2 cellular contexts compared by ENCODE assay signal in the genomic region with DNA sequence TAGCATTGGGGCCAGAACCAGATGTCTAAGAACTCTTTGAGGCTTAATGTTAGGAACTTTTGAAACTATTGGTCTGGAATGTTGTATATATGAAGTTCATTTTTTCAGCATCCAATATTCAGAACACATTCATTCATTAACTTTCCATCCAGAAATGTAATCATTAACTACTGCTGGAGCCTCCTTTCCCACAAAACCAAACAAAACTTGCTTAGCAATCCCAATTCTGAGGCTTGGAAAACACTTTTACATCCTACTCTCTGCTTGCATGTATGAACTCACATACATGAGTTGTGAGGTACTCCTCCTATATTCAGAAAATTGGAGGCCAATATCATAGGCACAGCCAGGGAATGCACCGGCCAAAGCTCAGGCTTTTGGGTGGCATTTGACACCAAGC.
TF ChIP-seq lines count a peak whose summit lies in the region.

No MANE protein-coding gene starts in this region.

TF ChIP-seq in SK-N-SH, 30 proteins besides CTCF, POLR2A, EP300 and RAD21 (continued from another document):
- TF ChIP-seq PBX3 (IDR thresholded peaks at IDR 0.05), result no peak

TF ChIP-seq in SK-N-SH treated with all-trans-retinoic acid at 6 μM for 48 hours, 23 proteins besides CTCF, POLR2A, EP300 and RAD21 (continued from another document):
- no peak for TF ChIP-seq ZNF8 (CRISPR knock-in tag; IDR thresholded peaks at IDR 0.05)
- no peak for TF ChIP-seq TSHZ2 (CRISPR knock-in tag; IDR thresholded peaks at IDR 0.05)
- TF ChIP-seq PATZ1 (CRISPR knock-in tag; IDR thresholded peaks at IDR 0.05; ENCODE audit: borderline replicate concordance), result no peak
- no peak for TF ChIP-seq ZFP3 (CRISPR knock-in tag; IDR thresholded peaks at IDR 0.05)
- no peak for TF ChIP-seq ZFP30 (CRISPR knock-in tag; IDR thresholded peaks at IDR 0.05)
- no peak for TF ChIP-seq SNAI2 (CRISPR knock-in tag; IDR thresholded peaks at IDR 0.05)
- no peak for TF ChIP-seq CSDC2 (CRISPR knock-in tag; IDR thresholded peaks at IDR 0.05)
- TF ChIP-seq ISL1 (CRISPR knock-in tag; IDR thresholded peaks at IDR 0.05), result no peak
- TF ChIP-seq ESRRG (CRISPR knock-in tag; IDR thresholded peaks at IDR 0.05), result no peak
- TF ChIP-seq, protein P1, sequence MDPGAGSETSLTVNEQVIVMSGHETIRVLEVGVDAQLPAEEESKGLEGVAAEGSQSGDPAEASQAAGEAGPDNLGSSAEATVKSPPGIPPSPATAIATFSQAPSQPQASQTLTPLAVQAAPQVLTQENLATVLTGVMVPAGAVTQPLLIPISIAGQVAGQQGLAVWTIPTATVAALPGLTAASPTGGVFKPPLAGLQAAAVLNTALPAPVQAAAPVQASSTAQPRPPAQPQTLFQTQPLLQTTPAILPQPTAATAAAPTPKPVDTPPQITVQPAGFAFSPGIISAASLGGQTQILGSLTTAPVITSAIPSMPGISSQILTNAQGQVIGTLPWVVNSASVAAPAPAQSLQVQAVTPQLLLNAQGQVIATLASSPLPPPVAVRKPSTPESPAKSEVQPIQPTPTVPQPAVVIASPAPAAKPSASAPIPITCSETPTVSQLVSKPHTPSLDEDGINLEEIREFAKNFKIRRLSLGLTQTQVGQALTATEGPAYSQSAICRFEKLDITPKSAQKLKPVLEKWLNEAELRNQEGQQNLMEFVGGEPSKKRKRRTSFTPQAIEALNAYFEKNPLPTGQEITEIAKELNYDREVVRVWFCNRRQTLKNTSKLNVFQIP (CRISPR knock-in tag; IDR thresholded peaks at IDR 0.05; ENCODE audit: borderline replicate concordance, low read depth), result no peak
- no peak for TF ChIP-seq ZNF565 (CRISPR knock-in tag; conservative IDR thresholded peaks at IDR 0.05; ENCODE audit: low read depth)
- TF ChIP-seq, protein P2, sequence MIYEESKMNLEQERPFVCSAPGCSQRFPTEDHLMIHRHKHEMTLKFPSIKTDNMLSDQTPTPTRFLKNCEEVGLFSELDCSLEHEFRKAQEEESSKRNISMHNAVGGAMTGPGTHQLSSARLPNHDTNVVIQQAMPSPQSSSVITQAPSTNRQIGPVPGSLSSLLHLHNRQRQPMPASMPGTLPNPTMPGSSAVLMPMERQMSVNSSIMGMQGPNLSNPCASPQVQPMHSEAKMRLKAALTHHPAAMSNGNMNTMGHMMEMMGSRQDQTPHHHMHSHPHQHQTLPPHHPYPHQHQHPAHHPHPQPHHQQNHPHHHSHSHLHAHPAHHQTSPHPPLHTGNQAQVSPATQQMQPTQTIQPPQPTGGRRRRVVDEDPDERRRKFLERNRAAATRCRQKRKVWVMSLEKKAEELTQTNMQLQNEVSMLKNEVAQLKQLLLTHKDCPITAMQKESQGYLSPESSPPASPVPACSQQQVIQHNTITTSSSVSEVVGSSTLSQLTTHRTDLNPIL (CRISPR knock-in tag; IDR thresholded peaks at IDR 0.05; ENCODE audit: low read depth), result no peak
